14 cellular contexts compared by ENCODE assay signal in the genomic region with DNA sequence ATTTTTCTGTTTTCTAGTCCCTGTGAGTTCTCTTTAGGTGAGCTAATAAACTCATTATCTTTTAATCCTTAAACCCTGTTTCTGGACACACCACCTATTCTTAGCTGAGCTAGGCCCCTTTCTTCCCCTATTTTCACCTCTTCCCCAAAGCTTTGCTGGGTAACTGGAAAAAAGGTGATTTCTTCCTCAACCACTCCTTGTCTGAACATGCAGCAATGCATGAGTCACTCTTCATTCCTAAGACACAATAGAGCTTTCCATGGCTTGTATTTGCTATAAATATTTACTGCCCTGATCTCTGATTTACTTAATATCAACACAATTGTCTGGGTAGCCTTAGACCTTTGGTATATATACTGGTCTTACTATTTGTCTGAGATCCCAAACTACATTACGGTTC.
DNase-seq lines count a peak whose midpoint lies in the region; ATAC-seq, FAIRE-seq and TF ChIP-seq lines count a peak whose summit lies in the region.
"Had no signal": no experiment of that assay in that cellular context is flagged by ENCODE, and none has a peak within 500 bp of the region (broad histone marks: within the 10 kb centered on the region; RNA-seq: fewer than 3 reads in every experiment).

No MANE protein-coding gene starts in this region.

- H2AFZ ChIP-seq in keratinocyte (ENCODE audit: control insufficient read depth, low read length), result no peak overlapping the region

- DNase-seq in HT1080 (ENCODE audit: low read depth) (peak; percentile 34), astrocyte of the spinal cord (ENCODE audit: low read depth, low spot score) (peak; percentile 60), keratinocyte (ENCODE audit: low read depth, low spot score) (no peak), hippocampal formation (lab: John Stamatoyannopoulos, UW) (no peak)
- DNase-seq: activated naive CD4-positive, alpha-beta T cell treated with Interleukin-2 at 50 U/mL for 16 hours; CD8-positive, alpha-beta T cell; NCI-H748 treated with DMSO at 0.1 percent for 48 hours; right cardiac atrium; SJCRH30 had no signal

- dilution Hi-C loops in keratinocyte (cut with MboI; ENCODE audit: extremely low pct_ligation_motif_present, low sequenced_read_pairs), result no loop called here

- no peaks in the 10 kb centered on the region for H3K36me3 ChIP-seq in keratinocyte (ENCODE audit: control insufficient read depth in 2 of 2, extremely low read depth in 1 of 2, insufficient read depth in 2 of 2, low read length in 2 of 2)
- no peaks in the 10 kb centered on the region for H3K36me3 ChIP-seq in urinary bladder (ENCODE audit: insufficient read depth)
- H3K36me3 ChIP-seq: SJCRH30 had no signal

- 86% methylated on average over 1 of the region's 1 CpG for WGBS in urinary bladder

- no peak for TF ChIP-seq CTCF in astrocyte of the spinal cord (IDR thresholded peaks at IDR 0.05; ENCODE audit: low read depth, low read length)
- no peak for TF ChIP-seq CTCF in keratinocyte (optimal IDR thresholded peaks at IDR 0.05 in 1 of 3, IDR thresholded peaks at IDR 0.05 in 1 of 3, conservative IDR thresholded peaks at IDR 0.05 in 1 of 3; ENCODE audit: extremely low read depth in 1 of 3, insufficient read depth in 2 of 3, low read length in 3 of 3)

- ATAC-seq in HG02885 (IDR thresholded peaks at IDR 0.05; ENCODE audit: poor library complexity, unreplicated experiment) (no peak), GM18519 (IDR thresholded peaks at IDR 0.05; ENCODE audit: low FRiP score, unreplicated experiment) (no peak)
- ATAC-seq: CD8-positive, alpha-beta T cell; right cardiac atrium had no signal

- peak; percentile 97 for FAIRE-seq in keratinocyte (lab: Jason Lieb, UNC)

- H3K9me3 ChIP-seq in keratinocyte (ENCODE audit: control insufficient read depth, low read depth, low read length), result no peaks in the 10 kb centered on the region
- H3K9me3 ChIP-seq: SJCRH30 had no signal

- in situ Hi-C loops in astrocyte of the spinal cord (cut with HindIII; ENCODE audit: low sequenced_read_pairs), result no loop called here

- H3K4me3 ChIP-seq in astrocyte of the spinal cord (ENCODE audit: low read depth, low read length) (no peak overlapping the region), keratinocyte (ENCODE audit: control insufficient read depth in 2 of 3, extremely low read depth in 1 of 3, insufficient read depth in 2 of 3, low read depth in 1 of 3, low read length in 3 of 3) (peak overlapping the region in 1 of 3 experiments; percentile 33), urinary bladder (ENCODE audit: low read depth, low read length) (no peak overlapping the region)
- H3K4me3 ChIP-seq: SJCRH30 had no signal

- H3K4me1 ChIP-seq in keratinocyte (ENCODE audit: control insufficient read depth, extremely low read depth, insufficient read depth, low read length) (peaks cover 40% of the 10 kb centered on the region), urinary bladder (ENCODE audit: insufficient read depth) (no peaks in the 10 kb centered on the region)
- H3K4me1 ChIP-seq: SJCRH30 had no signal

- H3K9me1 ChIP-seq in keratinocyte (ENCODE audit: control insufficient read depth, extremely low read depth, insufficient read depth, low read length), result no peaks in the 10 kb centered on the region

- peak overlapping the region; percentile 93 for H3K27ac ChIP-seq in keratinocyte (ENCODE audit: control insufficient read depth, insufficient read depth, low read length)
- H3K27ac ChIP-seq in urinary bladder (ENCODE audit: low read depth), result peak overlapping the region; percentile 23
- H3K27ac ChIP-seq: KMS-11, SJCRH30, VCaP had no signal

- no peaks in the 10 kb centered on the region for H4K20me1 ChIP-seq in keratinocyte (ENCODE audit: control insufficient read depth, extremely low read depth, insufficient read depth, low read length)

- H3K79me2 ChIP-seq in keratinocyte (ENCODE audit: control insufficient read depth, insufficient read depth, low read length), result no peaks in the 10 kb centered on the region

- peak overlapping the region; percentile 85 for H3K4me2 ChIP-seq in keratinocyte (ENCODE audit: control insufficient read depth, extremely low read depth, insufficient read depth, low read depth, low read length)
- H3K4me2 ChIP-seq: KMS-11 had no signal

- H3K9ac ChIP-seq in keratinocyte (ENCODE audit: control insufficient read depth, extremely low read depth, insufficient read depth, low read length), result peak overlapping the region; percentile 73
- H3K9ac ChIP-seq: KMS-11 had no signal

- H3K27me3 ChIP-seq in keratinocyte (ENCODE audit: control insufficient read depth, extremely low read depth, insufficient read depth, low read length), result no peaks in the 10 kb centered on the region
- H3K27me3 ChIP-seq: SJCRH30 had no signal

Comparison
In these comparisons a context has a peak if more than half of its experiments do, and no peak if none do; other contexts are left out.
1. DNase-seq: peak in HT1080 (single experiment) and astrocyte of the spinal cord (single experiment); none in keratinocyte (single experiment) and hippocampal formation (0 of 2).